In the genomic region with DNA sequence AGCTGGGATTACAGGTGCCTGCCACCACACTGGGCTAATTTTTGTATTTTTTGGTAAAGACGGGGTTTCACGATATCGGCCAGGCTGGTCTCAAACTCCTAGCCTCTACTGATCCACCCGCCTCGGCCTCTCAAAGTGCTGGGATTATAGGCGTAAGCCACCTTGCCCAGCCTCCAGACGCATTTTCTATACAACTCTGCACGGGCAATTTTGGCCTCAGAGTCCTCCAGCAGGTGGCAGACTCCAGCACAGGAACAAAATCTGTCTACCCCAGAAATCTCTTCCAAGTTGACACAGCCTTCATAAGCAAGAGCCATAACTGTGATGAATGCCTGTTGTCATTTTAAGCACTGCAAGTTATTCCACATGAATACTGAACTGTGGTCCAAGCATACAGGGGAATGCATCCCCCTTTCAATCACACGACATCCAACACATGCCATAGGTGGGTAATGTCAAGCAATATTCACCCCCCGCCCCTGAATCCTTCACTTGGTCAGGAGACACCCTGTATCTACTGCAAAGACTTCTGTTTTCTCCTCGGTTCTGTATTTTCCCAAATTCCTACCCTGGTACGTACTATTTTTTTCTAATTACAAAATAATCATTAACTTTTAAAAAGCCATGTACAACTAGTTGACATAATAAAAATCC, we compare ENCODE assay signal across 9 cellular contexts. TPM values are rescaled to one million over a fixed set of nuclear protein-coding genes. Genes with fewer than 3 reads are reported as not detected.
DNase-seq lines count a peak whose midpoint lies in the region; ATAC-seq, FAIRE-seq and TF ChIP-seq lines count a peak whose summit lies in the region.
"Had no signal": no experiment of that assay in that cellular context is flagged by ENCODE, and none has a peak within 500 bp of the region (broad histone marks: within the 10 kb centered on the region; RNA-seq: fewer than 3 reads in every experiment).

No MANE protein-coding gene starts in this region.

- POLR2A ChIA-PET in GM12878 (lab: Charles Lee): no interaction called here

- no peak overlapping the region for H3K4me3 Mint-ChIP-seq in memory B cell
- no peak overlapping the region for H3K4me3 Mint-ChIP-seq in T-helper 2 cell treated with Interferon-gamma antibody and Interleukin-4, amounts not matched to agents 5 μg/mL and 100 μg/mL, for 36 hours
- H3K4me3 Mint-ChIP-seq: activated naive CD8-positive, alpha-beta T cell had no signal

- H3K36me3 ChIP-seq in Peyer's patch (peaks cover 0 to 10% (median 0%) of the 10 kb centered on the region in 3 donors), GM12878 (ENCODE audit: control insufficient read depth in 2 of 2, insufficient read depth in 2 of 2, low read length in 1 of 2) (no peaks in the 10 kb centered on the region)

- H3K4me1 ChIP-seq in Peyer's patch (no peaks in the 10 kb centered on the region), GM12878 (ENCODE audit: control insufficient read depth, insufficient read depth, low read length) (no peaks in the 10 kb centered on the region)

- H2AFZ ChIP-seq in GM12878 (ENCODE audit: control insufficient read depth, low read depth, low read length): no peak overlapping the region

- ATAC-seq in GM19324 (IDR thresholded peaks at IDR 0.05; ENCODE audit: low FRiP score, unreplicated experiment) (peak; percentile 77), HG03139 (IDR thresholded peaks at IDR 0.05; ENCODE audit: unreplicated experiment) (peak; percentile 62), GM12878 (peak; percentile 90), memory B cell (ENCODE audit: low read depth) (peak; percentile 48), HG03108 (IDR thresholded peaks at IDR 0.05; ENCODE audit: unreplicated experiment) (no peak)

- no TSS peak for BruUV-seq in GM12878 (replicated peaks; lab: Mats Ljungman, UMichigan)

- H3K27me3 Mint-ChIP-seq in memory B cell: no peaks in the 10 kb centered on the region
- no peaks in the 10 kb centered on the region for H3K27me3 Mint-ChIP-seq in T-helper 2 cell treated with Interferon-gamma antibody and Interleukin-4, amounts not matched to agents 5 μg/mL and 100 μg/mL, for 36 hours (ENCODE audit: low read depth)
- H3K27me3 Mint-ChIP-seq: activated naive CD8-positive, alpha-beta T cell had no signal

- no peaks in the 10 kb centered on the region for H3K9me3 ChIP-seq in Peyer's patch
- no peaks in the 10 kb centered on the region for H3K9me3 ChIP-seq in GM12878 (replicated peaks; ENCODE audit: control insufficient read depth, insufficient read depth, low read length)

- H3K4me3 ChIP-seq in Peyer's patch: no peak overlapping the region
- no peak overlapping the region for H3K4me3 ChIP-seq in GM12878

- no peak for TF ChIP-seq EP300 in GM12878 (IDR thresholded peaks at IDR 0.05; ENCODE audit: borderline replicate concordance in 1 of 2, control insufficient read depth in 1 of 2, low read depth in 2 of 2, low read length in 2 of 2)

- no peaks in the 10 kb centered on the region for H3K36me3 Mint-ChIP-seq in memory B cell
- H3K36me3 Mint-ChIP-seq in T-helper 2 cell treated with Interferon-gamma antibody and Interleukin-4, amounts not matched to agents 5 μg/mL and 100 μg/mL, for 36 hours (ENCODE audit: low read depth): no peaks in the 10 kb centered on the region
- H3K36me3 Mint-ChIP-seq: activated naive CD8-positive, alpha-beta T cell had no signal

- H3K9me3 Mint-ChIP-seq in memory B cell: no peaks in the 10 kb centered on the region
- H3K9me3 Mint-ChIP-seq in T-helper 2 cell treated with Interferon-gamma antibody and Interleukin-4, amounts not matched to agents 5 μg/mL and 100 μg/mL, for 36 hours: no peaks in the 10 kb centered on the region

- CTCF ChIA-PET in GM12878 (lab: Yijun Ruan, JAX): interaction anchor here (1.0 to 11.8 kb wide), 9 partner anchors 10 to 206 kb away, joined by 3 to 136 read pairs (median 7); partner anchors contain the start of gene PHAX

- no peaks in the 10 kb centered on the region for H4K20me1 ChIP-seq in GM12878 (ENCODE audit: control insufficient read depth, insufficient read depth)

- SMC1A ChIA-PET in GM12878 (lab: Charles Lee; ENCODE audit: uncharacterized antibody, unreplicated experiment): interaction anchor here (0.7 to 3.3 kb wide), 4 partner anchors 186 to 947 kb away, joined by 3 to 18 read pairs (median 3); no protein-coding TSS in a partner anchor

- DNase-seq in ELF-1 (ENCODE audit: low read depth, low spot score) (peak; percentile 40), Peyer's patch (peak in 1 of 3 donors; percentile 52), GM12878 (ENCODE audit: low read depth, low spot score) (no peak), memory B cell (ENCODE audit: low spot score in 2 of 2) (peak; percentile 5 to 17)
- no peak for DNase-seq in T-helper 2 cell treated with Interferon-gamma antibody and Interleukin-4, amounts not matched to agents 5 μg/mL and 100 μg/mL, for 36 hours (ENCODE audit: low spot score)

- peak; percentile 68 for FAIRE-seq in GM12878 (lab: Jason Lieb, UNC)

- H3K27ac ChIP-seq in Peyer's patch: no peak overlapping the region
- no peak overlapping the region for H3K27ac ChIP-seq in GM12878 (ENCODE audit: control insufficient read depth, insufficient read depth)

- TF ChIP-seq RAD21 in GM12878 (IDR thresholded peaks at IDR 0.05; ENCODE audit: insufficient read depth, low read depth, low read length): peak; percentile 64

- in situ Hi-C loops in GM12878 (cut with MboI): no loop called here

- TF ChIP-seq CTCF in Peyer's patch (IDR thresholded peaks at IDR 0.05) (peak in 4 of 6 experiments; percentile 29 to 42 (median 34)), GM12878 (IDR thresholded peaks at IDR 0.05 in 2 of 3, conservative IDR thresholded peaks at IDR 0.05 in 1 of 3; ENCODE audit: control insufficient read depth in 2 of 3, extremely low read depth in 1 of 3, insufficient read depth in 1 of 3, low read depth in 3 of 3, low read length in 3 of 3) (peak; percentile 60 to 76 (median 75))

- H3K79me2 ChIP-seq in GM12878 (ENCODE audit: control insufficient read depth, insufficient read depth, low read length): no peaks in the 10 kb centered on the region

- RAD21 ChIA-PET in GM12878 (lab: Charles Lee; ENCODE audit: unreplicated experiment): interaction anchor here (0.6 to 1.4 kb wide), 4 partner anchors 190 to 294 kb away, joined by 3 to 7 read pairs (median 4); no protein-coding TSS in a partner anchor

- H3K27ac Mint-ChIP-seq in memory B cell: no peak overlapping the region
- H3K27ac Mint-ChIP-seq in T-helper 2 cell treated with Interferon-gamma antibody and Interleukin-4, amounts not matched to agents 5 μg/mL and 100 μg/mL, for 36 hours: no peak overlapping the region
- H3K27ac Mint-ChIP-seq: activated naive CD8-positive, alpha-beta T cell had no signal

- TF ChIP-seq POLR2A in Peyer's patch (IDR thresholded peaks at IDR 0.05) (no peak), GM12878 (IDR thresholded peaks at IDR 0.05; ENCODE audit: low read depth, low read length) (no peak)

- WGBS in GM12878 (ENCODE audit: insufficient coverage, insufficient replicate concordance, low lambda C conversion rate, missing lambda C conversion rate): 28% methylated on average over 12 of the region's 12 CpGs

- intact Hi-C loops in GM12878 (cut with micrococcal nuclease; ENCODE audit: unreplicated experiment): loop anchor here (2.0 to 5.0 kb wide), 3 partner anchors 57 to 948 kb away; partner anchors contain the start of gene PHAX

- H3K9ac ChIP-seq in GM12878 (ENCODE audit: control insufficient read depth, insufficient read depth, low read length): no peak overlapping the region

- no peaks in the 10 kb centered on the region for H3K27me3 ChIP-seq in Peyer's patch
- no peaks in the 10 kb centered on the region for H3K27me3 ChIP-seq in GM12878 (replicated peaks in 1 of 2; ENCODE audit: control insufficient read depth in 2 of 2, insufficient read depth in 2 of 2, low read length in 1 of 2)

- H3K4me1 Mint-ChIP-seq in memory B cell: no peaks in the 10 kb centered on the region
- H3K4me1 Mint-ChIP-seq in T-helper 2 cell treated with Interferon-gamma antibody and Interleukin-4, amounts not matched to agents 5 μg/mL and 100 μg/mL, for 36 hours (ENCODE audit: low read depth): peaks cover 4% of the 10 kb centered on the region

- H3K4me2 ChIP-seq in GM12878 (ENCODE audit: control insufficient read depth, insufficient read depth): no peak overlapping the region

RNA-seq across cellular contexts. Expression of gene ALDH7A1, which starts 50.8 kb away (rescaled TPM):
- total RNA-seq in Peyer's patch (10 to 100 TPM; 19.4 to 25.7 (median 22.0) TPM), GM12878 (2014; rRNA removed) (0.82 TPM in 1 of 2 replicates, not detected in the other), GM12878 (2014; rRNA removed; fragmentation: Illumina TruSeq; extraction: Trizol) (0.32 and 0.45 TPM in 2 replicates), GM12878 (2021) (0.41 and 1.1 TPM in 2 replicates)
- 14.1 and 83.3 TPM in 2 replicates for total RNA-seq in GM12878 (2013; cell fraction: nucleolus; rRNA removed)
- polyA plus RNA-seq in GM12878 (2011; ENCODE audit: low read depth): 0.92 TPM
- polyA plus RNA-seq in GM12878 (2011; rRNA removed) (0.18 and 0.33 TPM in 2 replicates), GM12878 (2014; fragmentation: Illumina TruSeq; extraction: Trizol) (0.44 and 0.48 TPM in 2 replicates), GM12878 (2014; fragmentation: Nextera tagmentation; extraction: Ambion mirVana) (under 1 TPM; 0.24 TPM), GM12878 (2014; rRNA removed) (0.28 and 0.80 TPM in 2 replicates), GM12878 (2016; fragmentation: Nextera tagmentation; extraction: Ambion mirVana) (1 to 10 TPM in 1 of 2 experiments, under 1 TPM in 1; 0.75 to 1.0 TPM)
- polyA plus RNA-seq in GM12878 (2011; cell fraction: cytosol; rRNA removed): 0.18 TPM in 2 replicates
- 0.43 TPM in 1 of 2 replicates, not detected in the other for polyA plus RNA-seq in GM12878 (2011; cell fraction: nucleus; rRNA removed)
- 1.2 and 1.9 TPM in 2 replicates for polyA plus RNA-seq in GM12878 (2012)
- 0.15 and 0.37 TPM in 2 replicates for polyA minus RNA-seq in GM12878 (2011; rRNA and poly(A)+ RNA removed)
- 1.9 and 2.1 TPM in 2 replicates for polyA minus RNA-seq in GM12878 (2011; cell fraction: cytosol; rRNA and poly(A)+ RNA removed)
- 0.38 TPM in 1 of 2 replicates, not detected in the other for polyA minus RNA-seq in GM12878 (2011; cell fraction: nucleus; rRNA and poly(A)+ RNA removed)

RNA-seq across cellular contexts. Expression of gene PHAX, which starts 56.5 kb away (rescaled TPM):
- total RNA-seq in Peyer's patch: 10 to 100 TPM; 25.6 to 31.4 (median 27.4) TPM
- 36.8 and 38.3 TPM in 2 replicates for total RNA-seq in GM12878 (2013; cell fraction: nucleolus; rRNA removed)
- 28.2 and 35.5 TPM in 2 replicates for total RNA-seq in GM12878 (2014; rRNA removed)
- total RNA-seq in GM12878 (2014; rRNA removed; fragmentation: Illumina TruSeq; extraction: Trizol): 70.2 and 72.1 TPM in 2 replicates
- total RNA-seq in GM12878 (2021): 30.8 and 33.1 TPM in 2 replicates
- polyA plus RNA-seq in GM12878 (2011; ENCODE audit: low read depth): 39.9 TPM
- 42.5 and 67.0 TPM in 2 replicates for polyA plus RNA-seq in GM12878 (2011; rRNA removed)
- 30.2 and 34.1 TPM in 2 replicates for polyA plus RNA-seq in GM12878 (2011; cell fraction: cytosol; rRNA removed)
- 9.2 and 17.4 TPM in 2 replicates for polyA plus RNA-seq in GM12878 (2011; cell fraction: nucleus; rRNA removed)
- 40.1 and 42.9 TPM in 2 replicates for polyA plus RNA-seq in GM12878 (2012)
- polyA plus RNA-seq in GM12878 (2014; fragmentation: Illumina TruSeq; extraction: Trizol): 59.8 and 92.3 TPM in 2 replicates
- 10 to 100 TPM; 60.8 to 71.5 TPM for polyA plus RNA-seq in GM12878 (2014; fragmentation: Nextera tagmentation; extraction: Ambion mirVana)
- 29.8 and 30.4 TPM in 2 replicates for polyA plus RNA-seq in GM12878 (2014; rRNA removed)
- polyA plus RNA-seq in GM12878 (2016; fragmentation: Nextera tagmentation; extraction: Ambion mirVana): 10 to 100 TPM; 86.3 to 88.7 TPM
- polyA minus RNA-seq in GM12878 (2011; rRNA and poly(A)+ RNA removed): 38.7 and 45.0 TPM in 2 replicates
- 11.4 and 18.4 TPM in 2 replicates for polyA minus RNA-seq in GM12878 (2011; cell fraction: cytosol; rRNA and poly(A)+ RNA removed)
- polyA minus RNA-seq in GM12878 (2011; cell fraction: nucleus; rRNA and poly(A)+ RNA removed): 13.2 and 26.5 TPM in 2 replicates

Comparison
In these comparisons a context has a peak if more than half of its experiments do, and no peak if none do; other contexts are left out.
1. DNase-seq: peak in ELF-1 (single experiment) and memory B cell (2 of 2); none in GM12878 (single experiment) and T-helper 2 cell treated with Interferon-gamma antibody and Interleukin-4, amounts not matched to agents 5 μg/mL and 100 μg/mL, for 36 hours (single experiment).